Comparison of ENCODE assay signal across 8 cellular contexts in the genomic region with DNA sequence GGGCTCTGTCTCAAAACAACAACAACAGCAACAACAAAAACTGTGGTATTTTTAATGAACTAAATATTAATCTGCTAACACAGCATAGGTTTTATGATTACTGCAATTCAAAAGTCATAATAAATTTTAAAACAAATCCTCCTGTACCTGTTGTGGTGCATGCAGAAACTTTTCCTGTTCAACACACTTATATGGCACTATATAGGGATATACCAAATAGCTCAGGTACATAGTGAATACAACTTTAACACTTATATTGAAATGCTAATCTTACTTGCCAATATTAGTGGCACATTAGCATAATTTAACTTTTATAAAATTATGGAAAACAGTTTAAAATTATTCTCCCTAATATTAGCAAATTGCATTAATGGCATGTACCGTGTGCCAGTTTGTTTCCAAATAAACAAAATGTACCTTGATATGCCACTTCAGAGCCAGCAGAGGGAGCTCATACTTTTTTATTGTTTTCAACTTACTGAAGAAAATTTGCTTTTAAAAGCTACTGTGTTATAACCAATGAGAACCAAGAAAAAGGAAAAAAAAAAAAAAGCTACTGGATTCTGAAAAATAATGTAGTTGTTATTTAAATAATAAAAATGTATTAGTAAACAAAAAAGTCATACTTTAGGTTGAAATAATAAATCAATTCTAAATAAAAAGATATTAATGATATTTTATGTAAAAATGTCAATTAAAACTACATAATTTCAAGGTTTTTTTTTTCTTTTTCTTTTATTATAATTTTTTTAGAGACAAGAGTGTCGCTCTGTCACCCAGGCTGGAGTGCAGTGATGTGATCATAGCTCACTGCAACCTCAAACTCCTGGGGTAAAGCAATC. TPM values are rescaled to one million over a fixed set of nuclear protein-coding genes. Genes with fewer than 3 reads are reported as not detected.
A peak's percentile ranks its signal among the peaks of the same experiment; 100 is the strongest.
DNase-seq lines count a peak whose midpoint lies in the region; ATAC-seq, FAIRE-seq and TF ChIP-seq lines count a peak whose summit lies in the region.

No MANE protein-coding gene starts in this region.

- intact Hi-C loops in OCI-LY7 (cut with micrococcal nuclease; ENCODE audit: unreplicated experiment) (loop anchor here (1.0 kb wide), 1 partner anchor 116 kb away; no protein-coding TSS in a partner anchor), aorta (cut with DNase I) (loop anchor here (2.0 kb wide), 1 partner anchor 119 kb away; no protein-coding TSS in a partner anchor)

- H3K4me1 ChIP-seq in OCI-LY7 (ENCODE audit: insufficient read depth, low read length, poor library complexity, severe bottlenecking) (no peaks in the 10 kb centered on the region), aorta (ENCODE audit: control insufficient read depth in 1 of 2, insufficient read depth in 2 of 2, low read length in 2 of 2) (no peaks in the 10 kb centered on the region)

- CTCF ChIA-PET in OCI-LY7 (lab: Charles Lee; ENCODE audit: unreplicated experiment): interaction anchor here (0.6 to 1.2 kb wide), 4 partner anchors 18 to 118 kb away, joined by 3 to 4 read pairs (median 4); a partner anchor contains a TSS

- TF ChIP-seq CTCF in D721Med (IDR thresholded peaks at IDR 0.05; ENCODE audit: insufficient read depth, missing control alignments) (peak; percentile 79), OCI-LY7 (conservative IDR thresholded peaks at IDR 0.05; ENCODE audit: low read length) (peak; percentile 89)

- no peak overlapping the region for H3K4me2 ChIP-seq in OCI-LY7 (ENCODE audit: low read length)

- no peaks in the 10 kb centered on the region for H3K9me3 ChIP-seq in OCI-LY7 (ENCODE audit: low read length)
- no peaks in the 10 kb centered on the region for H3K9me3 ChIP-seq in aorta (ENCODE audit: control insufficient read depth, low read length)

- H3K27ac ChIP-seq in OCI-LY7 (ENCODE audit: low read depth, low read length, poor library complexity, severe bottlenecking) (no peak overlapping the region), aorta (ENCODE audit: low read depth in 1 of 2, low read length in 2 of 2) (no peak overlapping the region)

- H3K4me3 ChIP-seq in OCI-LY7 (ENCODE audit: low read depth, low read length, poor library complexity, severe bottlenecking) (no peak overlapping the region), aorta (ENCODE audit: low read length in 2 of 2) (no peak overlapping the region)

- no peak for DNase-seq in D721Med (ENCODE audit: insufficient read length, low spot score)
- DNase-seq in OCI-LY7 (ENCODE audit: low spot score): peak; percentile 54
- DNase-seq in dermis microvascular lymphatic vessel endothelial cell (ENCODE audit: low read depth in 2 of 2): peak; percentile 51 to 62
- DNase-seq in middle frontal gyrus (ENCODE audit: extremely low spot score, low spot score): peak; percentile 62
- no peak for DNase-seq in 8988T
- no peak for DNase-seq in aorta

- no peaks in the 10 kb centered on the region for H3K27me3 ChIP-seq in aorta (ENCODE audit: control insufficient read depth in 1 of 2, insufficient read depth in 2 of 2, low read length in 1 of 2)

- H3K36me3 ChIP-seq in OCI-LY7 (ENCODE audit: insufficient read depth, low read length) (peaks cover 3% of the 10 kb centered on the region; the same call in 1 of the 2 replicates), aorta (ENCODE audit: control insufficient read depth in 1 of 2, insufficient read depth in 2 of 2, low read length in 1 of 2) (no peaks in the 10 kb centered on the region)

- POLR2A ChIA-PET in OCI-LY7 (lab: Charles Lee): interaction anchor here (0.7 to 3.3 kb wide), 16 partner anchors 12 to 1618 kb away, joined by 3 to 19 read pairs (median 4); a partner anchor contains a TSS

- WGBS in aorta, 2 donors: 24 to 28% methylated on average over 2 of the region's 2 CpGs

- no peaks in the 10 kb centered on the region for H3K9me2 ChIP-seq in OCI-LY7 (ENCODE audit: insufficient read depth, low read length)

- BruUV-seq in OCI-LY7 (replicated peaks; lab: Mats Ljungman, UMichigan): no TSS peak

- H3K79me2 ChIP-seq in OCI-LY7 (ENCODE audit: insufficient read depth, low read depth, low read length): no peaks in the 10 kb centered on the region

- ATAC-seq in GM18907 (IDR thresholded peaks at IDR 0.05; ENCODE audit: unreplicated experiment) (peak; percentile 83), HG03342 (IDR thresholded peaks at IDR 0.05; ENCODE audit: unreplicated experiment) (peak; percentile 74), aorta (ENCODE audit: low FRiP score) (no peak)

- no peak for FAIRE-seq in D721Med (lab: Jason Lieb, UNC)

- H2AFZ ChIP-seq in OCI-LY7 (ENCODE audit: low read length): no peak overlapping the region

- H4K20me1 ChIP-seq in OCI-LY7 (ENCODE audit: insufficient read depth, low read length): no peaks in the 10 kb centered on the region

RNA-seq across cellular contexts. Expression of a gene that starts 18.0 kb away (rescaled TPM):
- 44.1 and 46.1 TPM in 2 replicates for total RNA-seq in OCI-LY7 (2014; rRNA removed; shearing (Covaris generic))
- total RNA-seq in OCI-LY7 (2022) (85.2 and 91.6 TPM in 2 replicates), dermis microvascular lymphatic vessel endothelial cell (13.4 and 13.7 TPM in 2 replicates), aorta (10 to 100 TPM; 37.5 to 54.6 TPM)
- polyA plus RNA-seq in aorta: 10 to 100 TPM in 1 of 2 donors, 1 to 10 TPM in 1; 5.5 to 21.7 TPM

RNA-seq across cellular contexts. Expression of a gene that starts 56.9 kb away (rescaled TPM):
- 0.18 and 0.54 TPM in 2 replicates for total RNA-seq in OCI-LY7 (2014; rRNA removed; shearing (Covaris generic))
- total RNA-seq in OCI-LY7 (2022): 4.0 and 4.8 TPM in 2 replicates
- total RNA-seq in dermis microvascular lymphatic vessel endothelial cell: 18.2 and 27.4 TPM in 2 replicates
- total RNA-seq in aorta: 10 to 100 TPM; 13.1 to 14.2 TPM
- polyA plus RNA-seq in aorta: 10 to 100 TPM in 1 of 2 donors, 1 to 10 TPM in 1; 6.4 to 14.7 TPM

Comparison
In these comparisons a context has a peak if more than half of its experiments do, and no peak if none do; other contexts are left out.
1. DNase-seq: peak in OCI-LY7 (single experiment), dermis microvascular lymphatic vessel endothelial cell (2 of 2) and middle frontal gyrus (single experiment); none in D721Med (single experiment), 8988T (single experiment) and aorta (0 of 2).